ENCODE assay signal across 30 cellular contexts in the genomic region with DNA sequence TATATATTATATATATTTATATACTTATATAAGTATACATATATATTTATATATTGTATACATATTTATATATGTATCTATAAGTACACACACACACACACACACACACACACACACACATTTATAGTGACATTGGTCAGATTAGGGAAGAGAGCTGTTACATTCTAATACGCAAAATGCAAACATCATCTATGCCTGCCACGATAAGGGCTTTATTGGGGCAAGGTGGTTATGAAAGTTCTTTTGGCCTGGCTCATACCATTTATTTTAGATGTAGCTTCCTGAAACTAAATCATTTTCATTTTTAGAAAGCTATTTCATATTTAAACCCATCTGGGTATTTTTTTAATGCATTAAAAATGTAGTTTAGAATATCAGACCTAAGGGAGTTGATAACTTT.
"Had no signal": no experiment of that assay in that cellular context is flagged by ENCODE, and none has a peak within 500 bp of the region (broad histone marks: within the 10 kb centered on the region; RNA-seq: fewer than 3 reads in every experiment).

No MANE protein-coding gene starts in this region.

- DNase-seq: activated CD4-positive, alpha-beta memory T cell treated with anti-CD3 and anti-CD28 coated beads for 36 hours; activated CD4-positive, alpha-beta T cell treated with anti-CD3 and anti-CD28 coated beads for 36 hours; activated CD4-positive, alpha-beta T cell treated with anti-CD3 and anti-CD28 coated beads, Interleukin-2, amount 10 ng/mL, durations not matched to agents 24 days and 14 days; activated CD4-positive, CD25-positive, alpha-beta regulatory T cell; activated CD4-positive, CD25-positive, alpha-beta regulatory T cell treated with anti-CD3 and anti-CD28 coated beads, Interleukin-2, amount 50 U/mL, for 72 hours; activated CD8-positive, alpha-beta memory T cell treated with anti-CD3 and anti-CD28 coated beads, Interleukin-2, amount 10 ng/mL, durations not matched to agents 7 days and 5 days; activated CD8-positive, alpha-beta memory T cell treated with anti-CD3 and anti-CD28 coated beads, Interleukin-2, amount 50 U/mL, for 4 hours; activated CD8-positive, alpha-beta T cell treated with anti-CD3 and anti-CD28 coated beads, Interleukin-2, amount 10 ng/mL, durations not matched to agents 7 days and 5 days; activated effector memory CD4-positive, alpha-beta T cell treated with anti-CD3 and anti-CD28 coated beads, Interleukin-2, amount 50 U/mL, for 16 hours; activated naive CD4-positive, alpha-beta T cell treated with anti-CD3 and anti-CD28 coated beads for 36 hours; activated naive CD8-positive, alpha-beta T cell treated with anti-CD3 and anti-CD28 coated beads for 36 hours; activated naive CD8-positive, alpha-beta T cell treated with anti-CD3 and anti-CD28 coated beads, Interleukin-2, amount 50 U/mL, for 24 hours; activated T-cell treated with anti-CD3 and anti-CD28 coated beads, Interleukin-2, amount 50 U/mL, for 1 hour; activated T-cell treated with anti-CD3 and anti-CD28 coated beads, Interleukin-2, amount 50 U/mL, for 48 hours; adrenal gland; amygdala; aorta; central memory CD4-positive, alpha-beta T cell; cerebellar nuclear complex; cortex of kidney; dermis blood vessel endothelial cell; effector CD4-positive, alpha-beta T cell; effector memory CD8-positive, alpha-beta T cell; erythroblast; foreskin keratinocyte; T-helper 2 cell had no signal

- H3K27me3 ChIP-seq: adrenal gland, breast epithelium, cardiac muscle cell, esophagus muscularis mucosa, foreskin keratinocyte, gastroesophageal sphincter had no signal

- H3K9me3 ChIP-seq: adrenal gland, breast epithelium, esophagus muscularis mucosa, gastroesophageal sphincter had no signal

- H3K36me3 ChIP-seq: adrenal gland, breast epithelium, cardiac muscle cell, esophagus muscularis mucosa, gastroesophageal sphincter had no signal

- H3K27ac ChIP-seq: adrenal gland, breast epithelium, cardiac muscle cell, esophagus muscularis mucosa, foreskin keratinocyte had no signal

- H3K4me1 ChIP-seq: adrenal gland, breast epithelium, foreskin keratinocyte had no signal

- H3K4me3 ChIP-seq: adrenal gland, breast epithelium, cardiac muscle cell, esophagus muscularis mucosa, gastroesophageal sphincter had no signal

- ATAC-seq: activated CD8-positive, alpha-beta memory T cell treated with anti-CD3 and anti-CD28 coated beads, Interleukin-2, amount 10 ng/mL, durations not matched to agents 7 days and 5 days; activated CD8-positive, alpha-beta T cell treated with anti-CD3 and anti-CD28 coated beads, Interleukin-2, amount 10 ng/mL, durations not matched to agents 7 days and 5 days; effector memory CD8-positive, alpha-beta T cell; foreskin keratinocyte; gastroesophageal sphincter had no signal
